In the genomic region with DNA sequence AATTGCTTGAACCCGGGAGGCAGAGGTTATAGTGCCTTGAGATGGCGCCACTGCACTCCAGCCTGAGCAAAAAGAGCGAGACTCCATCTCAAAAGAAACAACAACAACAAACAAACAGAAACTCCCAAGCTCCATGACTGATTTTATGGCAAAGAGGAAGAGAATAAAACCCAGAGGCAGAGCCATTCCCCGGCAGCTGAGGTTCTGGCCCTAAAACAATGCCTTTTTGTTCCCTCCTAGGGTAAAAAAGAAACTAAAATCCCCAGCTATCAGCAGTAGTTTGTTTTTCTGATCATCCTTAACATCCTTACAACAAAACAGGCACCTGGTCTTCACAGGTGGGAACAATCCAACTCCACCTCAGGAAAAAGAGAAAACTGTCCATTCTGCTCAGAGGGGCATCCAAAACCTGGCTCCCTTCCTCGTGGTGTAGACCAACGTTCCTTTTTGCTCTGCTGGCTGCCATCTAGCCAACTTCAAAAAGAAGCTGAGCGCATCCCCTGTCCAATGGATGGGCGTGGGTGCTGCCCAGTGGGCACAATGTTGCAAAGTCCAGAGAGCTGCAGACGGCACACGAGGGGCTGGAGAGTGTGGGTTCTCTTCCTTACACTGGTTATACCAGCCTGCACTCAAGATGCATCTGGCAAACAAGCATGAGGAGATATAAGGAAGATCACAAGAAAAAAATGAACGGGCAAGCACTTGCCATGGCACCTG, we compare ENCODE assay signal across 18 cellular contexts. TPM values are rescaled to one million over a fixed set of nuclear protein-coding genes. Genes with fewer than 3 reads are reported as not detected.
DNase-seq lines count a peak whose midpoint lies in the region; ATAC-seq and TF ChIP-seq lines count a peak whose summit lies in the region.
"Had no signal": no experiment of that assay in that cellular context is flagged by ENCODE, and none has a peak within 500 bp of the region (broad histone marks: within the 10 kb centered on the region; RNA-seq: fewer than 3 reads in every experiment).

No MANE protein-coding gene starts in this region.

- H3K27me3 ChIP-seq in foreskin keratinocyte, result no peaks in the 10 kb centered on the region
- H3K27me3 ChIP-seq in tibial artery, result no peaks in the 10 kb centered on the region
- H3K27me3 ChIP-seq: right lobe of liver, stomach had no signal

- no peaks in the 10 kb centered on the region for H3K4me1 Mint-ChIP-seq in T-helper 2 cell treated with Interferon-gamma antibody and Interleukin-4, amounts not matched to agents 5 μg/mL and 100 μg/mL, for 36 hours (ENCODE audit: low read depth)
- no peaks in the 10 kb centered on the region for H3K4me1 Mint-ChIP-seq in WTC11
- peaks cover 74% of the 10 kb centered on the region for H3K4me1 Mint-ChIP-seq in stimulated activated naive CD8-positive, alpha-beta T cell treated with anti-CD3 and anti-CD28 coated beads, Interleukin-15, amount 100 ng/mL, for 72 hours

- CTCF ChIA-PET in WTC11 (lab: Charles Lee), result interaction anchor here (2.1 kb wide), 1 partner anchor 8 kb away, joined by 8 read pairs; no protein-coding TSS in a partner anchor

- peaks cover 0 to 10% (median 8%) of the 10 kb centered on the region in 3 donors for H3K36me3 ChIP-seq in tibial artery
- H3K36me3 ChIP-seq: right lobe of liver had no signal

- no peaks in the 10 kb centered on the region for H3K9me3 Mint-ChIP-seq in T-helper 2 cell treated with Interferon-gamma antibody and Interleukin-4, amounts not matched to agents 5 μg/mL and 100 μg/mL, for 36 hours
- no peaks in the 10 kb centered on the region for H3K9me3 Mint-ChIP-seq in WTC11
- no peaks in the 10 kb centered on the region for H3K9me3 Mint-ChIP-seq in stimulated activated naive CD8-positive, alpha-beta T cell treated with anti-CD3 and anti-CD28 coated beads, Interleukin-15, amount 100 ng/mL, for 72 hours
- H3K9me3 Mint-ChIP-seq: naive B cell had no signal

- no peak overlapping the region for H3K4me3 Mint-ChIP-seq in T-helper 2 cell treated with Interferon-gamma antibody and Interleukin-4, amounts not matched to agents 5 μg/mL and 100 μg/mL, for 36 hours
- H3K4me3 Mint-ChIP-seq in WTC11, result no peak overlapping the region
- no peak overlapping the region for H3K4me3 Mint-ChIP-seq in stimulated activated naive CD8-positive, alpha-beta T cell treated with anti-CD3 and anti-CD28 coated beads, Interleukin-15, amount 100 ng/mL, for 72 hours

- intact Hi-C loops in tibial artery (cut with DNase I; ENCODE audit: low total_unique reads), result no loop called here

- peaks cover 24% of the 10 kb centered on the region for H3K4me1 ChIP-seq in foreskin keratinocyte
- peaks cover 0 to 45% (median 22%) of the 10 kb centered on the region in 4 donors for H3K4me1 ChIP-seq in tibial artery

- ATAC-seq in WTC11 (no peak), foreskin keratinocyte (no peak), HG03457 (IDR thresholded peaks at IDR 0.05; ENCODE audit: unreplicated experiment) (no peak)
- no peak for ATAC-seq in stimulated activated naive CD8-positive, alpha-beta T cell treated with anti-CD3 and anti-CD28 coated beads, Interleukin-15, amount 100 ng/mL, for 72 hours
- ATAC-seq: HCT116 had no signal

- peaks cover 10% of the 10 kb centered on the region for H3K36me3 Mint-ChIP-seq in T-helper 2 cell treated with Interferon-gamma antibody and Interleukin-4, amounts not matched to agents 5 μg/mL and 100 μg/mL, for 36 hours (ENCODE audit: low read depth)
- H3K36me3 Mint-ChIP-seq in WTC11, result no peaks in the 10 kb centered on the region; the same call in 1 of the 2 replicates

- peak overlapping the region; percentile 28 for H3K27ac Mint-ChIP-seq in T-helper 2 cell treated with Interferon-gamma antibody and Interleukin-4, amounts not matched to agents 5 μg/mL and 100 μg/mL, for 36 hours
- peak overlapping the region; percentile 71; the same call in 1 of the 2 replicates for H3K27ac Mint-ChIP-seq in WTC11
- peak overlapping the region; percentile 7 to 90 for H3K27ac Mint-ChIP-seq in stimulated activated naive CD8-positive, alpha-beta T cell treated with anti-CD3 and anti-CD28 coated beads, Interleukin-15, amount 100 ng/mL, for 72 hours

- no peaks in the 10 kb centered on the region for H3K27me3 Mint-ChIP-seq in T-helper 2 cell treated with Interferon-gamma antibody and Interleukin-4, amounts not matched to agents 5 μg/mL and 100 μg/mL, for 36 hours (ENCODE audit: low read depth)
- H3K27me3 Mint-ChIP-seq in WTC11 (ENCODE audit: low read depth), result no peaks in the 10 kb centered on the region
- H3K27me3 Mint-ChIP-seq in stimulated activated naive CD8-positive, alpha-beta T cell treated with anti-CD3 and anti-CD28 coated beads, Interleukin-15, amount 100 ng/mL, for 72 hours, result no peaks in the 10 kb centered on the region
- H3K27me3 Mint-ChIP-seq: naive B cell had no signal

- H3K9me3 ChIP-seq in tibial artery, result no peaks in the 10 kb centered on the region
- H3K9me3 ChIP-seq: right lobe of liver, stomach had no signal

- DNase-seq in T-helper 2 cell treated with Interferon-gamma antibody and Interleukin-4, amounts not matched to agents 5 μg/mL and 100 μg/mL, for 36 hours (ENCODE audit: low spot score), result no peak
- DNase-seq in T-helper 2 cell (no peak), WTC11 (ENCODE audit: low spot score) (no peak), foreskin keratinocyte (no peak), AG20443 (ENCODE audit: low spot score) (no peak), tibial artery (no peak)
- DNase-seq in stimulated activated naive CD8-positive, alpha-beta T cell treated with anti-CD3 and anti-CD28 coated beads, Interleukin-15, amount 100 ng/mL, for 72 hours, result no peak
- DNase-seq: aorta; Calu3; effector CD4-positive, alpha-beta T cell; kidney glomerular epithelial cell; naive B cell; NCI-H2029; NK-92 treated with Interleukin-12 subunit alpha and Interleukin-12 subunit beta, amount 100 ng/mL, for 24 hours; right lobe of liver had no signal

- no peak for TF ChIP-seq CTCF in WTC11 (IDR thresholded peaks at IDR 0.05)
- TF ChIP-seq CTCF in foreskin keratinocyte (conservative IDR thresholded peaks at IDR 0.05), result no peak
- TF ChIP-seq CTCF in tibial artery (IDR thresholded peaks at IDR 0.05), result no peak

- no peak overlapping the region for H3K4me3 ChIP-seq in tibial artery
- H3K4me3 ChIP-seq: right lobe of liver, stomach had no signal

- H3K27ac ChIP-seq in foreskin keratinocyte (peak overlapping the region; percentile 7), tibial artery (no peak overlapping the region)
- H3K27ac ChIP-seq: right lobe of liver had no signal

- POLR2A ChIA-PET in WTC11 (lab: Charles Lee), result no interaction called here

TF ChIP-seq in WTC11, 78 proteins besides CTCF, POLR2A, EP300 and RAD21:
- no peak for TF ChIP-seq NR1H2 (CRISPR knock-in tag; IDR thresholded peaks at IDR 0.05)
- TF ChIP-seq, protein P1, sequence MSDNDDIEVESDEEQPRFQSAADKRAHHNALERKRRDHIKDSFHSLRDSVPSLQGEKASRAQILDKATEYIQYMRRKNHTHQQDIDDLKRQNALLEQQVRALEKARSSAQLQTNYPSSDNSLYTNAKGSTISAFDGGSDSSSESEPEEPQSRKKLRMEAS (CRISPR knock-in tag; IDR thresholded peaks at IDR 0.05), result no peak
- TF ChIP-seq, protein P2, sequence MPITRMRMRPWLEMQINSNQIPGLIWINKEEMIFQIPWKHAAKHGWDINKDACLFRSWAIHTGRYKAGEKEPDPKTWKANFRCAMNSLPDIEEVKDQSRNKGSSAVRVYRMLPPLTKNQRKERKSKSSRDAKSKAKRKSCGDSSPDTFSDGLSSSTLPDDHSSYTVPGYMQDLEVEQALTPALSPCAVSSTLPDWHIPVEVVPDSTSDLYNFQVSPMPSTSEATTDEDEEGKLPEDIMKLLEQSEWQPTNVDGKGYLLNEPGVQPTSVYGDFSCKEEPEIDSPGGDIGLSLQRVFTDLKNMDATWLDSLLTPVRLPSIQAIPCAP (CRISPR knock-in tag; IDR thresholded peaks at IDR 0.05), result no peak
- TF ChIP-seq, protein P3, sequence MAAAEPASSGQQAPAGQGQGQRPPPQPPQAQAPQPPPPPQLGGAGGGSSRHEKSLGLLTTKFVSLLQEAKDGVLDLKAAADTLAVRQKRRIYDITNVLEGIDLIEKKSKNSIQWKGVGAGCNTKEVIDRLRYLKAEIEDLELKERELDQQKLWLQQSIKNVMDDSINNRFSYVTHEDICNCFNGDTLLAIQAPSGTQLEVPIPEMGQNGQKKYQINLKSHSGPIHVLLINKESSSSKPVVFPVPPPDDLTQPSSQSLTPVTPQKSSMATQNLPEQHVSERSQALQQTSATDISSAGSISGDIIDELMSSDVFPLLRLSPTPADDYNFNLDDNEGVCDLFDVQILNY (CRISPR knock-in tag; IDR thresholded peaks at IDR 0.05), result no peak
- no peak for TF ChIP-seq ZNF121 (CRISPR knock-in tag; IDR thresholded peaks at IDR 0.05)
- no peak for TF ChIP-seq FOXJ3 (CRISPR knock-in tag; IDR thresholded peaks at IDR 0.05; ENCODE audit: borderline replicate concordance)
- TF ChIP-seq, protein P4, sequence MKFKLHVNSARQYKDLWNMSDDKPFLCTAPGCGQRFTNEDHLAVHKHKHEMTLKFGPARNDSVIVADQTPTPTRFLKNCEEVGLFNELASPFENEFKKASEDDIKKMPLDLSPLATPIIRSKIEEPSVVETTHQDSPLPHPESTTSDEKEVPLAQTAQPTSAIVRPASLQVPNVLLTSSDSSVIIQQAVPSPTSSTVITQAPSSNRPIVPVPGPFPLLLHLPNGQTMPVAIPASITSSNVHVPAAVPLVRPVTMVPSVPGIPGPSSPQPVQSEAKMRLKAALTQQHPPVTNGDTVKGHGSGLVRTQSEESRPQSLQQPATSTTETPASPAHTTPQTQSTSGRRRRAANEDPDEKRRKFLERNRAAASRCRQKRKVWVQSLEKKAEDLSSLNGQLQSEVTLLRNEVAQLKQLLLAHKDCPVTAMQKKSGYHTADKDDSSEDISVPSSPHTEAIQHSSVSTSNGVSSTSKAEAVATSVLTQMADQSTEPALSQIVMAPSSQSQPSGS (CRISPR knock-in tag; IDR thresholded peaks at IDR 0.05; ENCODE audit: borderline replicate concordance, low read depth), result no peak
- TF ChIP-seq ZNF232 (CRISPR knock-in tag; IDR thresholded peaks at IDR 0.05), result no peak
TF ChIP-seq in WTC11: peak in this region for 0.

RNA-seq across cellular contexts. Expression of a gene that starts 54.6 kb away (rescaled TPM):
- 12.8 to 14.2 TPM (median 14.1 TPM) in 3 replicates for total RNA-seq in WTC11 (2021)
- 14.2 and 16.9 TPM in 2 replicates for total RNA-seq in foreskin keratinocyte
- polyA plus RNA-seq in foreskin keratinocyte, result 16.6 and 19.7 TPM in 2 replicates

RNA-seq across cellular contexts. Expression of a gene that starts 54.8 kb away (rescaled TPM):
- total RNA-seq in WTC11 (2021), result 43.4 to 51.6 TPM (median 50.6 TPM) in 3 replicates
- total RNA-seq in foreskin keratinocyte, result 53.9 and 55.8 TPM in 2 replicates
- polyA plus RNA-seq in foreskin keratinocyte, result 71.1 and 73.6 TPM in 2 replicates
